ENCODE assay signal across 9 cellular contexts in the genomic region with DNA sequence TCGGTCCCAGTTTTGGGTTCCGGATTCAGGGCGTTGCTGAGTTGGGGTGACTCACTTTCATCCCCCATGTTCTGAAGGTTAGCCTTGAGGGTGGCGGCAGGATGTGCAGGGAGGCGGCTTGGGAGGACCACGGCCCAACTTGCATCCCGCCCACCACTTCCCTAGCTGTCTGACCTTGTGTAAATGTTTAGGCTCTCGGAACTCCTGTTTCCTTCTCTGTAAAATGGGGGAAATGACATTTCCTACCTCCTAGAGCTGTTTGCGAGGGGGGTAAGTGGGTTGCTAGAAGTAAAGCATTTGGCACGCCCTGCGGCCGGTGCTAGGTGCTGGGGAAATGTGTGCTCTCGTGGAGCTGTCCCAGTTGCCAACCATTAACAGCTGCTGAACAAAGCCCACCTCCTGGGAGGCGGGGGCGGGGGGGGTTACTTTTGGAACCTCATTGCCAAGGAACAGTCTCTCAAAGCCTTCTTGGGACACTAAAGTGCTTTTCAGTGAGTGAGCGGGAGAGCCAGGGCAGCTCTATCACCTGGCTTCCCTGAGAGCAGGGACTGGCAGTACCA. TPM values are rescaled to one million over a fixed set of nuclear protein-coding genes. Genes with fewer than 3 reads are reported as not detected.
DNase-seq lines count a peak whose midpoint lies in the region; ATAC-seq and TF ChIP-seq lines count a peak whose summit lies in the region.
"Had no signal": no experiment of that assay in that cellular context is flagged by ENCODE, and none has a peak within 500 bp of the region (broad histone marks: within the 10 kb centered on the region; RNA-seq: fewer than 3 reads in every experiment).

No MANE protein-coding gene starts in this region.

- peaks cover 69% of the 10 kb centered on the region for H3K4me1 Mint-ChIP-seq in activated naive CD4-positive, alpha-beta T cell treated with anti-CD3 and anti-CD28 coated beads, Interleukin-2, amount 10 ng/mL, durations not matched to agents 7 days and 5 days
- H3K4me1 Mint-ChIP-seq in dendritic cell treated with granulocyte-macrophage colony-stimulating factor and Interleukin-4, amounts not matched to agents 40 ng/mL and 50 ng/mL, for 4 days (ENCODE audit: low read depth): peaks cover 84% of the 10 kb centered on the region

- no peaks in the 10 kb centered on the region for H3K9me3 Mint-ChIP-seq in activated naive CD4-positive, alpha-beta T cell treated with anti-CD3 and anti-CD28 coated beads, Interleukin-2, amount 10 ng/mL, durations not matched to agents 7 days and 5 days
- H3K9me3 Mint-ChIP-seq in activated naive CD4-positive, alpha-beta T cell treated with anti-CD3 and anti-CD28 coated beads, Interleukin-2, amount 50 U/mL, for 72 hours: no peaks in the 10 kb centered on the region
- H3K9me3 Mint-ChIP-seq in dendritic cell treated with granulocyte-macrophage colony-stimulating factor and Interleukin-4, amounts not matched to agents 40 ng/mL and 50 ng/mL, for 4 days: no peaks in the 10 kb centered on the region

- peaks cover 64 to 95% (median 80%) of the 10 kb centered on the region in 4 donors for H3K4me1 ChIP-seq in upper lobe of left lung

- TF ChIP-seq EP300 in upper lobe of left lung (IDR thresholded peaks at IDR 0.05): peak in 3 of 4 donors; percentile 52 to 71 (median 56)

- intact Hi-C loops in dendritic cell treated with granulocyte-macrophage colony-stimulating factor and Interleukin-4, amounts not matched to agents 40 ng/mL and 50 ng/mL, for 4 days (cut with micrococcal nuclease): no loop called here

- H3K36me3 Mint-ChIP-seq in activated naive CD4-positive, alpha-beta T cell treated with anti-CD3 and anti-CD28 coated beads, Interleukin-2, amount 10 ng/mL, durations not matched to agents 7 days and 5 days: peaks cover 39% of the 10 kb centered on the region
- H3K36me3 Mint-ChIP-seq in activated naive CD4-positive, alpha-beta T cell treated with anti-CD3 and anti-CD28 coated beads, Interleukin-2, amount 50 U/mL, for 72 hours: peaks cover 0 to 11% of the 10 kb centered on the region in 2 donors
- H3K36me3 Mint-ChIP-seq in dendritic cell treated with granulocyte-macrophage colony-stimulating factor and Interleukin-4, amounts not matched to agents 40 ng/mL and 50 ng/mL, for 4 days (ENCODE audit: low read depth): peaks cover 66% of the 10 kb centered on the region

- 36 to 43% methylated on average over 15 to 16 of the region's 16 CpGs for WGBS in upper lobe of left lung, 2 donors

- H3K36me3 ChIP-seq in upper lobe of left lung: peaks cover 4 to 45% (median 37%) of the 10 kb centered on the region in 4 donors

- TF ChIP-seq POLR2A in upper lobe of left lung (IDR thresholded peaks at IDR 0.05): no peak

- TF ChIP-seq CTCF in upper lobe of left lung (IDR thresholded peaks at IDR 0.05): no peak

- H3K4me3 ChIP-seq in upper lobe of left lung: peak overlapping the region; percentile 19 to 56 (median 50)

- peak overlapping the region; percentile 79 for H3K27ac Mint-ChIP-seq in activated naive CD4-positive, alpha-beta T cell treated with anti-CD3 and anti-CD28 coated beads, Interleukin-2, amount 10 ng/mL, durations not matched to agents 7 days and 5 days
- no peak overlapping the region for H3K27ac Mint-ChIP-seq in activated naive CD4-positive, alpha-beta T cell treated with anti-CD3 and anti-CD28 coated beads, Interleukin-2, amount 50 U/mL, for 72 hours
- H3K27ac Mint-ChIP-seq in dendritic cell treated with granulocyte-macrophage colony-stimulating factor and Interleukin-4, amounts not matched to agents 40 ng/mL and 50 ng/mL, for 4 days: peak overlapping the region; percentile 95

- DNase-seq in activated naive CD4-positive, alpha-beta T cell treated with anti-CD3 and anti-CD28 coated beads, Interleukin-2, amount 10 ng/mL, durations not matched to agents 7 days and 5 days: no peak
- DNase-seq in activated naive CD4-positive, alpha-beta T cell treated with anti-CD3 and anti-CD28 coated beads, Interleukin-2, amount 50 U/mL, for 72 hours (ENCODE audit: low spot score in 2 of 2): no peak
- DNase-seq in midbrain (lab: John Stamatoyannopoulos, UW) (peak; percentile 39), upper lobe of left lung (peak in 1 of 2 donors; percentile 59), cerebellar nuclear complex (lab: John Stamatoyannopoulos, UW) (no peak)
- DNase-seq in effector CD4-positive, alpha-beta T cell: no peak

- H3K9me3 ChIP-seq in upper lobe of left lung: no peaks in the 10 kb centered on the region

- H3K27me3 ChIP-seq in upper lobe of left lung: no peaks in the 10 kb centered on the region

- peak overlapping the region; percentile 91 to 96 (median 94) for H3K27ac ChIP-seq in upper lobe of left lung

- no peak for ATAC-seq in activated naive CD4-positive, alpha-beta T cell treated with anti-CD3 and anti-CD28 coated beads, Interleukin-2, amount 50 U/mL, for 72 hours
- peak; percentile 8 to 22 for ATAC-seq in upper lobe of left lung (ENCODE audit: low FRiP score in 2 of 2)
- ATAC-seq in HG03135 (IDR thresholded peaks at IDR 0.05; ENCODE audit: unreplicated experiment): no peak

- CTCF ChIA-PET in activated naive CD4-positive, alpha-beta T cell treated with anti-CD3 and anti-CD28 coated beads, Interleukin-2, amount 10 ng/mL, durations not matched to agents 7 days and 5 days (lab: Charles Lee): interaction anchor here (1.6 to 4.5 kb wide), 3 partner anchors 18 to 158 kb away, joined by 4 to 14 read pairs (median 4); no protein-coding TSS in a partner anchor

- no peaks in the 10 kb centered on the region for H3K27me3 Mint-ChIP-seq in activated naive CD4-positive, alpha-beta T cell treated with anti-CD3 and anti-CD28 coated beads, Interleukin-2, amount 10 ng/mL, durations not matched to agents 7 days and 5 days
- no peaks in the 10 kb centered on the region for H3K27me3 Mint-ChIP-seq in dendritic cell treated with granulocyte-macrophage colony-stimulating factor and Interleukin-4, amounts not matched to agents 40 ng/mL and 50 ng/mL, for 4 days

- no peak overlapping the region for H3K4me3 Mint-ChIP-seq in activated naive CD4-positive, alpha-beta T cell treated with anti-CD3 and anti-CD28 coated beads, Interleukin-2, amount 10 ng/mL, durations not matched to agents 7 days and 5 days
- H3K4me3 Mint-ChIP-seq in dendritic cell treated with granulocyte-macrophage colony-stimulating factor and Interleukin-4, amounts not matched to agents 40 ng/mL and 50 ng/mL, for 4 days: peak overlapping the region; percentile 97

RNA-seq across cellular contexts. Expression of a gene that starts 27.5 kb away (rescaled TPM):
- total RNA-seq in activated naive CD4-positive, alpha-beta T cell treated with anti-CD3 and anti-CD28 coated beads, Interleukin-2, amount 50 U/mL, for 72 hours: 10 to 100 TPM in 1 of 2 donors, 1 to 10 TPM in 1; 6.6 to 50.6 TPM
- 100 to 1,000 TPM in 1 of 6 donors, 10 to 100 TPM in 5; 45.9 to 116 (median 61.1) TPM for total RNA-seq in upper lobe of left lung

RNA-seq across cellular contexts. Expression of a gene that starts 32.0 kb away (rescaled TPM):
- total RNA-seq in activated naive CD4-positive, alpha-beta T cell treated with anti-CD3 and anti-CD28 coated beads, Interleukin-2, amount 50 U/mL, for 72 hours: 10 to 100 TPM; 10.9 to 19.0 TPM
- 10 to 100 TPM; 23.6 to 40.2 (median 33.7) TPM for total RNA-seq in upper lobe of left lung

RNA-seq across cellular contexts. Expression of a gene that starts 32.9 kb away (rescaled TPM):
- 10 to 100 TPM in 1 of 2 donors, 1 to 10 TPM in 1; 9.8 to 12.7 TPM for total RNA-seq in activated naive CD4-positive, alpha-beta T cell treated with anti-CD3 and anti-CD28 coated beads, Interleukin-2, amount 50 U/mL, for 72 hours
- 10 to 100 TPM in 5 of 6 donors, 1 to 10 TPM in 1; 8.0 to 37.7 (median 13.0) TPM for total RNA-seq in upper lobe of left lung

RNA-seq across cellular contexts. Expression of a gene that starts 49.2 kb away (rescaled TPM):
- not detected for total RNA-seq in activated naive CD4-positive, alpha-beta T cell treated with anti-CD3 and anti-CD28 coated beads, Interleukin-2, amount 50 U/mL, for 72 hours
- total RNA-seq in upper lobe of left lung: 100 to 1,000 TPM in 2 of 6 donors, 10 to 100 TPM in 3, 1 to 10 TPM in 1; 9.0 to 193 (median 38.2) TPM
- total RNA-seq: HT1080 had no signal

Comparison
In these comparisons a context has a peak if more than half of its experiments do, and no peak if none do; other contexts are left out.
1. H3K27ac Mint-ChIP-seq: peak in activated naive CD4-positive, alpha-beta T cell treated with anti-CD3 and anti-CD28 coated beads, Interleukin-2, amount 10 ng/mL, durations not matched to agents 7 days and 5 days (single experiment) and dendritic cell treated with granulocyte-macrophage colony-stimulating factor and Interleukin-4, amounts not matched to agents 40 ng/mL and 50 ng/mL, for 4 days (single experiment); none in activated naive CD4-positive, alpha-beta T cell treated with anti-CD3 and anti-CD28 coated beads, Interleukin-2, amount 50 U/mL, for 72 hours (0 of 2).
2. ATAC-seq: peak in upper lobe of left lung (2 of 2); none in activated naive CD4-positive, alpha-beta T cell treated with anti-CD3 and anti-CD28 coated beads, Interleukin-2, amount 50 U/mL, for 72 hours (0 of 2) and HG03135 (single experiment).